8 cellular contexts compared by ENCODE assay signal in the genomic region with DNA sequence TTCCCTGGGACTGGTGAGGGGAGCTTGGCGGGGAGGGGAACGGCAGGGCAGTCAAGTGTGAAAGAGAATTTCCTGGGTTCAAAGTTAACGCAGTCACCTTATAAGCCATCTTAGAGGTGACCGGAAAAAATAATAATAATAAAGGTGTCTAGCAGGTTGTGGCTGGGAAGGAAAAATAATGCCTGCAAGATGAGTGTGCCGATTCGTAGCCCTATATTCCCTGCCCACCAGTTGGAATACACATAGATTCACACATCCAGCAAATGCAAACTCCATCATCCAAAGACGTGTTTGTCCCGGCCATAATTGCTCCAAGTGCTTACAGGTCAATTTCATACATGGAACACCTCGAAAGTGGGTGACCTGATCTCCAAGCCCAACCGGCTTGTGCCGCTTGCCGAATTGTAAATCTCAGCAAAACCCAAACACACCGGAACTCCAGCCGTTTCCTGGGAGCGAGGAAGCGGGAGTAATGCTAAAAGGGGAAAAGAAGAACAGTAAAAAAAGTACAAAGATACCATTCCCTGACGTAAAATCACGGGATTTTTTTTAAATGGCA. TPM values are rescaled to one million over a fixed set of nuclear protein-coding genes. Genes with fewer than 3 reads are reported as not detected.
A peak's percentile ranks its signal among the peaks of the same experiment; 100 is the strongest.
DNase-seq lines count a peak whose midpoint lies in the region; ATAC-seq lines count a peak whose summit lies in the region.

No MANE protein-coding gene starts in this region.

- no peaks in the 10 kb centered on the region for H3K4me1 Mint-ChIP-seq in activated T-helper 17 cell treated with anti-CD3 and anti-CD28 coated beads, Interleukin-2, amount 50 U/mL, for 72 hours

- peaks cover 46% of the 10 kb centered on the region for H3K27me3 Mint-ChIP-seq in activated T-helper 17 cell treated with anti-CD3 and anti-CD28 coated beads, Interleukin-2, amount 50 U/mL, for 72 hours

- no peak overlapping the region for H3K27ac Mint-ChIP-seq in activated T-helper 17 cell treated with anti-CD3 and anti-CD28 coated beads, Interleukin-2, amount 50 U/mL, for 72 hours

- H3K4me2 ChIP-seq in BLaER1, result peak overlapping the region; percentile 90

- H4K20me1 ChIP-seq in BLaER1, result peaks cover 33% of the 10 kb centered on the region

- H3K36me3 ChIP-seq in BLaER1, result peaks cover 10% of the 10 kb centered on the region

- peak overlapping the region; percentile 95 for H3K4me3 ChIP-seq in BLaER1

- DNase-seq in HT-29 (ENCODE audit: low spot score), result peak; percentile 72
- peak; percentile 5 for DNase-seq in cortex of kidney (lab: John Stamatoyannopoulos, UW)
- peak; percentile 40 for DNase-seq in myocyte (ENCODE audit: low read depth)
- no peak for DNase-seq in stimulated activated CD4-positive, alpha-beta T cell treated with anti-CD3 and anti-CD28 coated beads, Interleukin-1b, Interleukin-23, amount 100 ng/mL, for 48 hours
- DNase-seq in NK-92 treated with Interleukin-12 subunit alpha and Interleukin-12 subunit beta, amount 100 ng/mL, for 24 hours (lab: John Stamatoyannopoulos, UW), result no peak

- no peaks in the 10 kb centered on the region for H3K27me3 ChIP-seq in BLaER1

- no peaks in the 10 kb centered on the region for H3K9me3 Mint-ChIP-seq in activated T-helper 17 cell treated with anti-CD3 and anti-CD28 coated beads, Interleukin-2, amount 50 U/mL, for 72 hours

- peaks cover 14% of the 10 kb centered on the region for H3K9me3 ChIP-seq in BLaER1

- ATAC-seq in activated T-helper 17 cell treated with anti-CD3 and anti-CD28 coated beads, Interleukin-2, amount 50 U/mL, for 72 hours (replicated peaks), result no peak
- ATAC-seq in GM18858 (IDR thresholded peaks at IDR 0.05; ENCODE audit: unreplicated experiment), result no peak

- peaks cover 36% of the 10 kb centered on the region for H3K4me1 ChIP-seq in BLaER1

- peak overlapping the region; percentile 94 for H3K9ac ChIP-seq in BLaER1

- no peak overlapping the region for H3K4me3 Mint-ChIP-seq in activated T-helper 17 cell treated with anti-CD3 and anti-CD28 coated beads, Interleukin-2, amount 50 U/mL, for 72 hours

- H3K27ac ChIP-seq in BLaER1, result peak overlapping the region; percentile 95

- peaks cover 5% of the 10 kb centered on the region for H3K36me3 Mint-ChIP-seq in activated T-helper 17 cell treated with anti-CD3 and anti-CD28 coated beads, Interleukin-2, amount 50 U/mL, for 72 hours (ENCODE audit: low read depth)

RNA-seq across cellular contexts. Expression of a gene that starts 1.3 kb away (rescaled TPM):
- 325 and 379 TPM in 2 replicates for total RNA-seq in HT-29 (2014; rRNA removed; shearing (Covaris generic))
- 268 and 353 TPM in 2 replicates for total RNA-seq in myocyte
- polyA plus RNA-seq in myocyte (2012), result 147 TPM
- not detected for total RNA-seq in activated T-helper 17 cell treated with anti-CD3 and anti-CD28 coated beads, Interleukin-2, amount 50 U/mL, for 72 hours

Comparison
In these comparisons a context has a peak if more than half of its experiments do, and no peak if none do; other contexts are left out.
1. DNase-seq: peak in HT-29 (single experiment), cortex of kidney (single experiment) and myocyte (single experiment); none in stimulated activated CD4-positive, alpha-beta T cell treated with anti-CD3 and anti-CD28 coated beads, Interleukin-1b, Interleukin-23, amount 100 ng/mL, for 48 hours (single experiment) and NK-92 treated with Interleukin-12 subunit alpha and Interleukin-12 subunit beta, amount 100 ng/mL, for 24 hours (single experiment).
2. RNA of a gene that starts 1.3 kb away (total RNA-seq): 325 to 379 TPM in HT-29 and 268 to 353 TPM in myocyte; not detected in activated T-helper 17 cell treated with anti-CD3 and anti-CD28 coated beads, Interleukin-2, amount 50 U/mL, for 72 hours; every median in the first group is over 100 times any median in the second.